8 cellular contexts compared by ENCODE assay signal in the genomic region with DNA sequence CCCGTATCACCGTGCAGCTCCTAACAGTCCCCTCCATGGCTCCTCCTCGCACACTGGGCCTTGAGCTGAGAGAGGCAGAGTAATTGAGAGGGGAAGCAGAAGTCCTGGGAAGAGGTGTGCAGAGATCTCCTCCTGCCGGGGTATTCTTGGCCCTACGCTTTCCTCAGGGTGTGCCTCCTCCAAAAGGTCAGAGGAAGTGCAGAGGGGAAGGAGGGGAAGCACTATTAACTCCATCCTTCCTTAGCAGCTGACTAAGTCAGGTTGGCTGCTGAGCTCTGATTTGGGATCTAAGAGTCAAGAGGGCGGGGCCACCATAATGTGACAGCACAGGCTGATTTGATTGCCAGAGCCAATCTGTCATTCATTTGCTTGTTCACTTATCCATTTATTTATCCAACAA.
A peak's percentile ranks its signal among the peaks of the same experiment; 100 is the strongest.
DNase-seq lines count a peak whose midpoint lies in the region; ATAC-seq and TF ChIP-seq lines count a peak whose summit lies in the region.

No MANE protein-coding gene starts in this region.

- peak; percentile 63 for ATAC-seq in effector memory CD8-positive, alpha-beta T cell (replicated peaks)
- no peak for ATAC-seq in GM19467 (IDR thresholded peaks at IDR 0.05; ENCODE audit: unreplicated experiment)

- H3K4me1 Mint-ChIP-seq in effector memory CD8-positive, alpha-beta T cell (ENCODE audit: low read depth in 2 of 2): peaks cover 66 to 84% of the 10 kb centered on the region in 2 donors
- H3K4me1 Mint-ChIP-seq in nephron progenitor cell: peaks cover 69% of the 10 kb centered on the region

- H3K27ac Mint-ChIP-seq in effector memory CD8-positive, alpha-beta T cell: peak overlapping the region; percentile 84 to 95
- H3K27ac Mint-ChIP-seq in nephron progenitor cell: no peak overlapping the region

- peak overlapping the region; percentile 59 to 66 for H3K4me3 Mint-ChIP-seq in effector memory CD8-positive, alpha-beta T cell
- peak overlapping the region; percentile 4 for H3K4me3 Mint-ChIP-seq in nephron progenitor cell

- no peak for TF ChIP-seq CTCF in nephron progenitor cell (IDR thresholded peaks at IDR 0.05)

- DNase-seq in GDM1 (lab: John Stamatoyannopoulos, UW) (peak; percentile 61), NCI-H82 treated with DMSO at 0.1 percent for 48 hours (lab: John Stamatoyannopoulos, UW; ENCODE audit: unreplicated experiment) (peak; percentile 68), nephron progenitor cell (no peak), pons (ENCODE audit: low spot score) (no peak), NCI-H187 treated with DMSO at 0.1 percent for 48 hours (lab: John Stamatoyannopoulos, UW) (no peak)
- no peak for DNase-seq in effector memory CD8-positive, alpha-beta T cell
- no peak for DNase-seq in activated effector memory CD4-positive, alpha-beta T cell treated with anti-CD3 and anti-CD28 coated beads, Interleukin-2, amount 50 U/mL, for 16 hours

- peaks cover 37% of the 10 kb centered on the region for H3K36me3 Mint-ChIP-seq in effector memory CD8-positive, alpha-beta T cell (ENCODE audit: insufficient read depth)
- no peaks in the 10 kb centered on the region for H3K36me3 Mint-ChIP-seq in nephron progenitor cell (ENCODE audit: low read depth)

- H3K9me3 Mint-ChIP-seq in effector memory CD8-positive, alpha-beta T cell: no peaks in the 10 kb centered on the region
- H3K9me3 Mint-ChIP-seq in nephron progenitor cell: no peaks in the 10 kb centered on the region

- H3K27me3 Mint-ChIP-seq in effector memory CD8-positive, alpha-beta T cell: no peaks in the 10 kb centered on the region
- H3K27me3 Mint-ChIP-seq in nephron progenitor cell (ENCODE audit: low read depth, poor library complexity): no peaks in the 10 kb centered on the region

Comparison
In these comparisons a context has a peak if more than half of its experiments do, and no peak if none do; other contexts are left out.
1. DNase-seq: peak in GDM1 (single experiment) and NCI-H82 treated with DMSO at 0.1 percent for 48 hours (single experiment); none in effector memory CD8-positive, alpha-beta T cell (0 of 3), nephron progenitor cell (single experiment), pons (single experiment), NCI-H187 treated with DMSO at 0.1 percent for 48 hours (single experiment) and activated effector memory CD4-positive, alpha-beta T cell treated with anti-CD3 and anti-CD28 coated beads, Interleukin-2, amount 50 U/mL, for 16 hours (single experiment).